In the genomic region with DNA sequence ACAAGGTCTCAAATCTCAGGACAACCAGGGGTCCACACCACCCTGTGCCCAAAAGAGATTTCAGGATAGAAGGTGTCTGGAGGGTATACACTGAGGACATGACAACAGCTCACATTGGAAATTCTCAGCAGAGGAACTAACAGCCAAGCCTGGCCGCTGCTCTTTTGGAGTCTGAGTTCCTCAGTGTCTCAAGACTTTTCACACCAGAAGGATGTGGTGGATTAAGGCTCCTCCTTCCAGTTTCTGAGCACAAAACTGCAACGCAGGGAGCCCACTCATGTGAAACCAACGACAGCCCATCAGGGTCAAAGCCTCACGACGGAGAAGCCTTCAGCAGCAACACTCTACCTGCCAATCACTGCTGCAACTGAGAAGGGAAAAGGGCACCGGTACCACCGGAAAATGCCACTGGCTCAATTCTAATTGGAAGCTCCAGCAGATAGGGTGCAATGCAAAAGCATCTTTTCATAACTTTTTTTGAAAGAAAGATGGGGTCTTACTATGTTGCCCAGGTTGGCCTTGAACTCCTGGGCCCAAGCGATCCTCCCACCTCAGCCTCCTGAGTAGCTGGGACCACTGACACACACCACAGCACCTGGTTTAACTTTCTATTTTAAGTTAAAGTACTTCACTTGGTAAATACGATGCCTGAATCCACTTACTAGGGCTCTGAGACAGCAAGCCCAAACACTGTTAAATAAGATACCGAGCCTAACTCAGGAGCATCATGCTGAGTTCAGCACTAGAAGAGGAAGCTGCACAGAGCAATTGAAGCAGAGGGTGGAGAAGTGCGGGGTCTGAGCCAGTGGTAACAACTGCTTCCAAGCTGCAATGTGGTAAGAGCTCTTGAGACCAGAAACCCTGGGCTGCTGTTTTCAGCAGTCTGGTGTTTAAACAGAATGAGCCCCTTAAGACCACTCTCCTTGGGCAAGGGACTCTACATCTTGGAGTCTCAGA, we compare ENCODE assay signal across 8 cellular contexts. TPM values are rescaled to one million over a fixed set of nuclear protein-coding genes. Genes with fewer than 3 reads are reported as not detected.
DNase-seq lines count a peak whose midpoint lies in the region; ATAC-seq, FAIRE-seq and TF ChIP-seq lines count a peak whose summit lies in the region.

No MANE protein-coding gene starts in this region.

- peak; percentile 75 for FAIRE-seq in GM12892 (lab: Jason Lieb, UNC)

- 56% methylated on average over 11 of the region's 11 CpGs for WGBS in esophagus muscularis mucosa
- 12 to 31% (median 15%) methylated on average over 10 to 11 of the region's 11 CpGs for WGBS in spleen, 5 donors

- H3K27me3 ChIP-seq in esophagus muscularis mucosa: no peaks in the 10 kb centered on the region
- H3K27me3 ChIP-seq in spleen (replicated peaks in 1 of 7): no peaks in the 10 kb centered on the region

- intact Hi-C loops in esophagus muscularis mucosa (cut with DNase I): loop anchor here (5.0 kb wide), 2 partner anchors 85 to 135 kb away; no protein-coding TSS in a partner anchor
- intact Hi-C loops in spleen (cut with DNase I; ENCODE audit: low total_unique reads): loop anchor here (5.0 kb wide), 1 partner anchor 85 kb away; no protein-coding TSS in a partner anchor

- DNase-seq in GM12892 (ENCODE audit: insufficient read length) (peak; percentile 42), SIG-M5 treated with dmso at 0.1 percent for 504 hours (lab: John Stamatoyannopoulos, UW; ENCODE audit: unreplicated experiment) (peak; percentile 76), esophagus muscularis mucosa (ENCODE audit: extremely low spot score) (no peak), spleen (peak; percentile 88), SK-N-DZ (ENCODE audit: low spot score) (no peak)

- H3K9me3 ChIP-seq in esophagus muscularis mucosa (no peaks in the 10 kb centered on the region), spleen (no peaks in the 10 kb centered on the region)

- TF ChIP-seq CTCF in esophagus muscularis mucosa (IDR thresholded peaks at IDR 0.05) (no peak), spleen (IDR thresholded peaks at IDR 0.05 in 8 of 11, conservative IDR thresholded peaks at IDR 0.05 in 3 of 11) (no peak)

- peak; percentile 35; the same call in 1 of the 2 replicates for TF ChIP-seq POLR2A in GM12892 (IDR thresholded peaks at IDR 0.05; ENCODE audit: low read depth, low read length)
- no peak for TF ChIP-seq POLR2A in esophagus muscularis mucosa (IDR thresholded peaks at IDR 0.05; ENCODE audit: low read depth)
- peak in 2 of 3 donors; percentile 15 to 52 for TF ChIP-seq POLR2A in spleen (IDR thresholded peaks at IDR 0.05)

- peak overlapping the region in 1 of 4 donors; percentile 16 for H3K4me3 ChIP-seq in esophagus muscularis mucosa
- peak overlapping the region in 7 of 8 donors; percentile 2 to 59 (median 16) for H3K4me3 ChIP-seq in spleen

- H3K4me1 ChIP-seq in esophagus muscularis mucosa (peaks cover 82 to 100% (median 99%) of the 10 kb centered on the region in 4 donors), spleen (peaks cover 70 to 100% (median 96%) of the 10 kb centered on the region in 6 donors)

- peaks cover 0 to 18% (median 9%) of the 10 kb centered on the region in 4 donors for H3K36me3 ChIP-seq in esophagus muscularis mucosa
- H3K36me3 ChIP-seq in spleen: peaks cover 0 to 73% (median 13%) of the 10 kb centered on the region in 6 donors

- TF ChIP-seq EP300 in esophagus muscularis mucosa (IDR thresholded peaks at IDR 0.05): no peak

- H3K27ac ChIP-seq in esophagus muscularis mucosa (replicated peaks in 1 of 4) (peak overlapping the region; percentile 49 to 100 (median 83)), spleen (peak overlapping the region; percentile 81 to 100 (median 92))

- ATAC-seq in HG02759 (IDR thresholded peaks at IDR 0.05; ENCODE audit: unreplicated experiment) (peak; percentile 58), GM18858 (IDR thresholded peaks at IDR 0.05; ENCODE audit: unreplicated experiment) (no peak), HG03039 (IDR thresholded peaks at IDR 0.05; ENCODE audit: unreplicated experiment) (no peak)

RNA-seq across cellular contexts. Expression of a gene that starts 7.8 kb away (rescaled TPM):
- polyA plus RNA-seq in GM12892 (2012; ENCODE audit: missing spikeins): 251 TPM
- total RNA-seq in esophagus muscularis mucosa (100 to 1,000 TPM; 186 to 261 (median 203) TPM), spleen (100 to 1,000 TPM; 139 to 386 (median 302) TPM)
- 100 to 1,000 TPM; 221 to 281 (median 274) TPM for polyA plus RNA-seq in spleen
- polyA plus RNA-seq in SK-N-DZ (2014; cell fraction: cytosol; rRNA removed): 68.7 and 78.3 TPM in 2 replicates
- 34.4 and 48.8 TPM in 2 replicates for polyA plus RNA-seq in SK-N-DZ (2014; cell fraction: nucleus; rRNA removed)

Comparison
In these comparisons a context has a peak if more than half of its experiments do, and no peak if none do; other contexts are left out.
1. DNase-seq: peak in GM12892 (single experiment), SIG-M5 treated with dmso at 0.1 percent for 504 hours (single experiment) and spleen (single experiment); none in esophagus muscularis mucosa (single experiment) and SK-N-DZ (single experiment).